In genomic region chr4:7952615-7953014, GRCh38 we compare ENCODE assay signal across 27 cellular contexts. TPM values are rescaled to one million over a fixed set of nuclear protein-coding genes. Genes with fewer than 3 reads are reported as not detected.
DNase-seq lines count a peak whose midpoint lies in the region; ATAC-seq, FAIRE-seq and TF ChIP-seq lines count a peak whose summit lies in the region.
"Had no signal": no experiment of that assay in that cellular context is flagged by ENCODE, and none has a peak within 500 bp of the region (broad histone marks: within the 10 kb centered on the region; RNA-seq: fewer than 3 reads in every experiment).

No MANE protein-coding gene starts in this region.

- H2BK15ac ChIP-seq in neuronal stem cell (ENCODE audit: low read length): no peak overlapping the region

- no peaks in the 10 kb centered on the region for H3K36me3 ChIP-seq in GM12878 (ENCODE audit: control insufficient read depth in 2 of 2, insufficient read depth in 2 of 2, low read length in 1 of 2)
- no peaks in the 10 kb centered on the region for H3K36me3 ChIP-seq in neuronal stem cell (replicated peaks in 1 of 2; ENCODE audit: control insufficient read depth in 2 of 2, insufficient read depth in 2 of 2, low read length in 2 of 2)
- H3K36me3 ChIP-seq in suprapubic skin: no peaks in the 10 kb centered on the region
- H3K36me3 ChIP-seq: BE2C, BLaER1 had no signal

- peaks cover 31% of the 10 kb centered on the region for H3K4me1 Mint-ChIP-seq in neural crest cell
- H3K4me1 Mint-ChIP-seq in activated T-helper 17 cell treated with anti-CD3 and anti-CD28 coated beads, Interleukin-2, amount 50 U/mL, for 72 hours: peaks cover 12% of the 10 kb centered on the region

- CTCF ChIA-PET in GM12878 (lab: Yijun Ruan, JAX): interaction anchor here (1.1 kb wide), 1 partner anchor 25 kb away, joined by 4 read pairs; no protein-coding TSS in a partner anchor

- H3K27ac ChIP-seq in GM12878 (ENCODE audit: control insufficient read depth, insufficient read depth) (no peak overlapping the region), neuronal stem cell (replicated peaks; ENCODE audit: low read length) (no peak overlapping the region), suprapubic skin (no peak overlapping the region)
- H3K27ac ChIP-seq: BLaER1 had no signal

- H3K79me2 ChIP-seq in GM12878 (ENCODE audit: control insufficient read depth, insufficient read depth, low read length): no peaks in the 10 kb centered on the region

- H2AFZ ChIP-seq in GM12878 (ENCODE audit: control insufficient read depth, low read depth, low read length) (no peak overlapping the region), neuronal stem cell (ENCODE audit: low read length) (no peak overlapping the region)

- ATAC-seq in GM12878 (no peak), HG03039 (IDR thresholded peaks at IDR 0.05; ENCODE audit: unreplicated experiment) (no peak)
- no peak for ATAC-seq in activated T-helper 17 cell treated with anti-CD3 and anti-CD28 coated beads, Interleukin-2, amount 50 U/mL, for 72 hours (replicated peaks)

- peaks cover 9% of the 10 kb centered on the region for H3K9me3 Mint-ChIP-seq in neural crest cell
- peaks cover 4% of the 10 kb centered on the region for H3K9me3 Mint-ChIP-seq in activated T-helper 17 cell treated with anti-CD3 and anti-CD28 coated beads, Interleukin-2, amount 50 U/mL, for 72 hours

- H3K4me3 ChIP-seq in GM12878 (no peak overlapping the region), neuronal stem cell (ENCODE audit: low read length in 2 of 2) (no peak overlapping the region), suprapubic skin (no peak overlapping the region)
- H3K4me3 ChIP-seq: BLaER1 had no signal

- TF ChIP-seq CTCF in GM12878 (IDR thresholded peaks at IDR 0.05 in 2 of 3, conservative IDR thresholded peaks at IDR 0.05 in 1 of 3; ENCODE audit: control insufficient read depth in 2 of 3, extremely low read depth in 1 of 3, insufficient read depth in 1 of 3, low read depth in 3 of 3, low read length in 3 of 3) (no peak), neural crest cell (conservative IDR thresholded peaks at IDR 0.05) (no peak), suprapubic skin (IDR thresholded peaks at IDR 0.05) (no peak)

- H2AK5ac ChIP-seq in neuronal stem cell (ENCODE audit: low read depth, low read length): no peak overlapping the region

- intact Hi-C loops in GM12878 (cut with micrococcal nuclease; ENCODE audit: unreplicated experiment) (no loop called here), posterior vena cava (cut with DNase I) (no loop called here)

- no peak overlapping the region for H3K18ac ChIP-seq in neuronal stem cell (ENCODE audit: low read length)

- in situ Hi-C loops in GM12878 (cut with MboI): no loop called here

- H3K9me3 ChIP-seq in GM12878 (replicated peaks; ENCODE audit: control insufficient read depth, insufficient read depth, low read length) (peaks cover 2% of the 10 kb centered on the region; the same call in 2 of the 3 replicates), neuronal stem cell (replicated peaks in 1 of 2; ENCODE audit: control insufficient read depth in 2 of 2, insufficient read depth in 1 of 2, low read depth in 1 of 2, low read length in 2 of 2) (no peaks in the 10 kb centered on the region), suprapubic skin (no peaks in the 10 kb centered on the region)
- H3K9me3 ChIP-seq: BE2C had no signal

- DNase-seq in GM12878 (ENCODE audit: low read depth, low spot score): no peak
- DNase-seq in neural crest cell (ENCODE audit: low read depth, low spot score): no peak
- peak; percentile 8 for DNase-seq in posterior vena cava (ENCODE audit: low spot score)
- DNase-seq in neuronal stem cell (ENCODE audit: low spot score): no peak
- DNase-seq in suprapubic skin (ENCODE audit: low spot score in 2 of 2): no peak
- DNase-seq: 8988T; ACHN; BE2C; C1 segment of cervical spinal cord; CD4-positive, alpha-beta memory T cell; CD4-positive, CD25-positive, alpha-beta regulatory T cell; CD8-positive, alpha-beta memory T cell; COR-L47; DMS 273 treated with DMSO at 0.1 percent for 48 hours; DMS153; DMS53; DMS79; DND-41; EL; GDM1 had no signal

- no peak overlapping the region for H4K8ac ChIP-seq in neuronal stem cell (ENCODE audit: low read depth, low read length)

- no TSS peak for BruUV-seq in GM12878 (replicated peaks; lab: Mats Ljungman, UMichigan)

- H3K14ac ChIP-seq in neuronal stem cell (ENCODE audit: low read length): no peak overlapping the region

- H3K79me1 ChIP-seq in neuronal stem cell (ENCODE audit: low read depth, low read length): no peaks in the 10 kb centered on the region

- H3K23ac ChIP-seq in neuronal stem cell (ENCODE audit: low read depth, low read length, poor library complexity): no peak overlapping the region

- H2BK120ac ChIP-seq in neuronal stem cell (ENCODE audit: low read depth, low read length): no peak overlapping the region

- SMC1A ChIA-PET in GM12878 (lab: Charles Lee; ENCODE audit: uncharacterized antibody, unreplicated experiment): no interaction called here

- no peak overlapping the region for H4K91ac ChIP-seq in neuronal stem cell (ENCODE audit: low read depth, low read length, poor library complexity)

- no peak overlapping the region for H2BK12ac ChIP-seq in neuronal stem cell (ENCODE audit: low read length)

- no peak overlapping the region for H3K9ac ChIP-seq in GM12878 (ENCODE audit: control insufficient read depth, insufficient read depth, low read length)
- no peak overlapping the region for H3K9ac ChIP-seq in neuronal stem cell (ENCODE audit: low read depth, low read length, poor library complexity)
- H3K9ac ChIP-seq: BLaER1 had no signal

- TF ChIP-seq POLR2A in GM12878 (IDR thresholded peaks at IDR 0.05; ENCODE audit: low read depth, low read length) (no peak), suprapubic skin (IDR thresholded peaks at IDR 0.05) (no peak)

- no peak overlapping the region for H2BK5ac ChIP-seq in neuronal stem cell (ENCODE audit: low read length)

- no peaks in the 10 kb centered on the region for H3K36me3 Mint-ChIP-seq in neural crest cell (ENCODE audit: low read depth)
- H3K36me3 Mint-ChIP-seq in activated T-helper 17 cell treated with anti-CD3 and anti-CD28 coated beads, Interleukin-2, amount 50 U/mL, for 72 hours (ENCODE audit: low read depth): no peaks in the 10 kb centered on the region
- H3K36me3 Mint-ChIP-seq: CD14-positive monocyte; CD4-positive, alpha-beta memory T cell had no signal

- TF ChIP-seq EP300 in GM12878 (IDR thresholded peaks at IDR 0.05; ENCODE audit: borderline replicate concordance in 1 of 2, control insufficient read depth in 1 of 2, low read depth in 2 of 2, low read length in 2 of 2) (no peak), suprapubic skin (IDR thresholded peaks at IDR 0.05) (no peak)

- H3K4me1 ChIP-seq in GM12878 (ENCODE audit: control insufficient read depth, insufficient read depth, low read length) (no peaks in the 10 kb centered on the region), neuronal stem cell (ENCODE audit: control insufficient read depth in 2 of 2, insufficient read depth in 1 of 2, low read depth in 1 of 2, low read length in 2 of 2) (no peaks in the 10 kb centered on the region), suprapubic skin (no peaks in the 10 kb centered on the region)
- H3K4me1 ChIP-seq: BLaER1 had no signal

- POLR2A ChIA-PET in GM12878 (lab: Charles Lee): no interaction called here

- TF ChIP-seq RAD21 in GM12878 (IDR thresholded peaks at IDR 0.05; ENCODE audit: insufficient read depth, low read depth, low read length): no peak

- 30% methylated on average over 9 of the region's 9 CpGs for WGBS in GM12878 (ENCODE audit: insufficient coverage, insufficient replicate concordance, low lambda C conversion rate, missing lambda C conversion rate)
- no CpG with 5 or more reads among the region's 9 CpGs for WGBS in neuronal stem cell (ENCODE audit: extremely low coverage in 2 of 2, insufficient read length in 2 of 2, insufficient replicate concordance in 1 of 2), 2 donors
- WGBS in suprapubic skin: 90% methylated on average over 9 of the region's 9 CpGs

- no peak overlapping the region for H3K4ac ChIP-seq in neuronal stem cell (ENCODE audit: low read length)

- H4K20me1 ChIP-seq in GM12878 (ENCODE audit: control insufficient read depth, insufficient read depth): no peaks in the 10 kb centered on the region
- H4K20me1 ChIP-seq: BLaER1 had no signal

- no peak overlapping the region for H3K4me3 Mint-ChIP-seq in neural crest cell
- H3K4me3 Mint-ChIP-seq in activated T-helper 17 cell treated with anti-CD3 and anti-CD28 coated beads, Interleukin-2, amount 50 U/mL, for 72 hours: no peak overlapping the region
- H3K4me3 Mint-ChIP-seq: CD14-positive monocyte; CD4-positive, alpha-beta memory T cell; CD4-positive, CD25-positive, alpha-beta regulatory T cell; CD8-positive, alpha-beta memory T cell had no signal

- no peaks in the 10 kb centered on the region for H3K27me3 Mint-ChIP-seq in neural crest cell (ENCODE audit: low read depth)
- H3K27me3 Mint-ChIP-seq in activated T-helper 17 cell treated with anti-CD3 and anti-CD28 coated beads, Interleukin-2, amount 50 U/mL, for 72 hours: no peaks in the 10 kb centered on the region
- H3K27me3 Mint-ChIP-seq: CD4-positive, alpha-beta memory T cell; CD4-positive, CD25-positive, alpha-beta regulatory T cell had no signal

- H3K27me3 ChIP-seq in GM12878 (replicated peaks in 1 of 2; ENCODE audit: control insufficient read depth in 2 of 2, insufficient read depth in 2 of 2, low read length in 1 of 2) (no peaks in the 10 kb centered on the region), neuronal stem cell (ENCODE audit: control insufficient read depth in 3 of 3, insufficient read depth in 3 of 3, low read depth in 1 of 3, low read length in 3 of 3) (peaks cover 0 to 9% (median 0%) of the 10 kb centered on the region in 3 experiments), suprapubic skin (no peaks in the 10 kb centered on the region)
- H3K27me3 ChIP-seq: BE2C, BLaER1 had no signal

- RAD21 ChIA-PET in GM12878 (lab: Charles Lee; ENCODE audit: unreplicated experiment): no interaction called here

- peak; percentile 57 for FAIRE-seq in GM12878 (lab: Jason Lieb, UNC)
- FAIRE-seq: A204.1, GM12891, GM19239 had no signal

- peak overlapping the region; percentile 23 for H3K27ac Mint-ChIP-seq in neural crest cell (ENCODE audit: unreplicated experiment)
- no peak overlapping the region for H3K27ac Mint-ChIP-seq in activated T-helper 17 cell treated with anti-CD3 and anti-CD28 coated beads, Interleukin-2, amount 50 U/mL, for 72 hours
- H3K27ac Mint-ChIP-seq: CD14-positive monocyte; CD4-positive, CD25-positive, alpha-beta regulatory T cell had no signal

- H3K4me2 ChIP-seq in GM12878 (ENCODE audit: control insufficient read depth, insufficient read depth) (no peak overlapping the region), neuronal stem cell (ENCODE audit: insufficient read depth, low read length, poor library complexity, severe bottlenecking) (no peak overlapping the region)
- H3K4me2 ChIP-seq: BLaER1 had no signal

RNA-seq across cellular contexts. Expression of gene AFAP1, which starts 13.0 kb away (rescaled TPM):
- 0.08 TPM in 1 of 2 replicates, not detected in the other for total RNA-seq in GM12878 (2013; cell fraction: nucleolus; rRNA removed)
- total RNA-seq in GM12878 (2014; rRNA removed) (0.16 and 0.23 TPM in 2 replicates), GM12878 (2014; rRNA removed; fragmentation: Illumina TruSeq; extraction: Trizol) (not detected in 2 replicates), GM12878 (2021) (0.15 and 0.16 TPM in 2 replicates), neural crest cell (25.4 and 28.1 TPM in 2 replicates), posterior vena cava (10 to 100 TPM; 45.3 TPM), suprapubic skin (10 to 100 TPM in 3 of 4 donors, 1 to 10 TPM in 1; 8.3 to 27.1 (median 11.1) TPM)
- polyA plus RNA-seq in GM12878 (2011; ENCODE audit: low read depth): 0.10 TPM
- polyA plus RNA-seq in GM12878 (2011; rRNA removed) (0.12 and 0.14 TPM in 2 replicates), GM12878 (2014; fragmentation: Illumina TruSeq; extraction: Trizol) (0.03 TPM in 1 of 2 replicates, not detected in the other), GM12878 (2014; fragmentation: Nextera tagmentation; extraction: Ambion mirVana) (under 1 TPM; 0.02 to 0.04 TPM), GM12878 (2014; rRNA removed) (0.01 and 0.03 TPM in 2 replicates), GM12878 (2016; fragmentation: Nextera tagmentation; extraction: Ambion mirVana) (under 1 TPM; 0.09 to 0.23 TPM)
- polyA plus RNA-seq in GM12878 (2011; cell fraction: cytosol; rRNA removed): 0.03 and 0.13 TPM in 2 replicates
- 0.39 and 0.45 TPM in 2 replicates for polyA plus RNA-seq in GM12878 (2011; cell fraction: nucleus; rRNA removed)
- polyA plus RNA-seq in GM12878 (2012): 0.27 and 0.38 TPM in 2 replicates
- 0.15 and 0.73 TPM in 2 replicates for polyA minus RNA-seq in GM12878 (2011; rRNA and poly(A)+ RNA removed)
- polyA minus RNA-seq in GM12878 (2011; cell fraction: cytosol; rRNA and poly(A)+ RNA removed): 0.13 TPM in 1 of 2 replicates, not detected in the other
- 0.12 and 1.4 TPM in 2 replicates for polyA minus RNA-seq in GM12878 (2011; cell fraction: nucleus; rRNA and poly(A)+ RNA removed)
- 4.6 TPM for polyA plus RNA-seq in neuronal stem cell (2013, experiment 1 of 2)
- 4.6 TPM for polyA plus RNA-seq in neuronal stem cell (2013, experiment 2 of 2)
- total RNA-seq in activated T-helper 17 cell treated with anti-CD3 and anti-CD28 coated beads, Interleukin-2, amount 50 U/mL, for 72 hours: 10 to 100 TPM; 20.1 to 29.8 TPM
- polyA plus RNA-seq: CD14-positive monocyte had no signal

Comparison
In these comparisons a context has a peak if more than half of its experiments do, and no peak if none do; other contexts are left out.
1. RNA of gene AFAP1, which starts 13.0 kb away (total RNA-seq): 45.3 TPM in posterior vena cava, 20.1 to 29.8 TPM in activated T-helper 17 cell treated with anti-CD3 and anti-CD28 coated beads, Interleukin-2, amount 50 U/mL, for 72 hours, 25.4 to 28.1 TPM in neural crest cell and 8.3 to 27.1 TPM in suprapubic skin; 0.08 to 0.23 TPM in GM12878; every median in the first group is over 4 times any median in the second.